Comparison of ENCODE assay signal across 13 cellular contexts in genomic region chr19:38268539-38268938, GRCh38. TPM values are rescaled to one million over a fixed set of nuclear protein-coding genes. Genes with fewer than 3 reads are reported as not detected.
DNase-seq lines count a peak whose midpoint lies in the region; ATAC-seq, FAIRE-seq and TF ChIP-seq lines count a peak whose summit lies in the region.
"Had no signal": no experiment of that assay in that cellular context is flagged by ENCODE, and none has a peak within 500 bp of the region (broad histone marks: within the 10 kb centered on the region; RNA-seq: fewer than 3 reads in every experiment).

No MANE protein-coding gene starts in this region.

- POLR2A ChIA-PET in IMR-90 (lab: Charles Lee; ENCODE audit: unreplicated experiment): no interaction called here

- no peak overlapping the region for H2BK5ac ChIP-seq in IMR-90 (ENCODE audit: low read depth, low read length, poor library complexity, severe bottlenecking)

- no peaks in the 10 kb centered on the region for H3K9me3 ChIP-seq in IMR-90 (ENCODE audit: control insufficient read depth, insufficient read depth, low read length)
- no peaks in the 10 kb centered on the region for H3K9me3 ChIP-seq in ascending aorta
- no peaks in the 10 kb centered on the region for H3K9me3 ChIP-seq in kidney (ENCODE audit: control insufficient read depth in 1 of 2, low read length in 2 of 2)
- H3K9me3 ChIP-seq in thoracic aorta: no peaks in the 10 kb centered on the region

- H3K4ac ChIP-seq in IMR-90 (ENCODE audit: low read depth, low read length): 0 out of 2 replicates have a peak overlapping the region, but pooled peaks have one; percentile 53

- peak overlapping the region; percentile 52 for H2AFZ ChIP-seq in IMR-90 (replicated peaks; ENCODE audit: low read length, poor library complexity)

- H3K56ac ChIP-seq in IMR-90 (ENCODE audit: extremely low read depth, insufficient read depth, low read length): no peak overlapping the region

- no peak overlapping the region for H4K5ac ChIP-seq in IMR-90 (ENCODE audit: low read depth, low read length)

- intact Hi-C loops in IMR-90 (cut with micrococcal nuclease) (no loop called here), ascending aorta (cut with DNase I) (no loop called here), kidney (cut with DNase I) (no loop called here)

- H3K4me1 ChIP-seq in IMR-90 (ENCODE audit: control insufficient read depth, insufficient read depth, low read length) (peaks cover 21% of the 10 kb centered on the region), ascending aorta (peaks cover 7 to 51% of the 10 kb centered on the region in 2 donors), kidney (ENCODE audit: control insufficient read depth in 1 of 2, insufficient read depth in 1 of 2, low read depth in 1 of 2, low read length in 2 of 2) (peaks cover 32 to 47% of the 10 kb centered on the region in 2 donors), thoracic aorta (ENCODE audit: control insufficient read depth in 1 of 2, low read depth in 2 of 2) (peaks cover 36 to 73% of the 10 kb centered on the region in 2 donors)

- H3K27me3 ChIP-seq in IMR-90 (ENCODE audit: control insufficient read depth, insufficient read depth, low read length) (no peaks in the 10 kb centered on the region; the same call in 1 of the 2 replicates), ascending aorta (no peaks in the 10 kb centered on the region), thoracic aorta (replicated peaks; ENCODE audit: insufficient read depth) (no peaks in the 10 kb centered on the region)

- in situ Hi-C loops in IMR-90 (cut with MboI; ENCODE audit: low sequenced_read_pairs): no loop called here

- peaks cover 19% of the 10 kb centered on the region for H3K9me1 ChIP-seq in IMR-90 (ENCODE audit: insufficient read depth, low read length)

- DNase-seq in IMR-90: no peak
- DNase-seq in ascending aorta (ENCODE audit: low spot score in 2 of 2): no peak
- DNase-seq in kidney: no peak
- no peak for DNase-seq in thoracic aorta (ENCODE audit: low spot score)
- DNase-seq in GM03348 (ENCODE audit: low spot score): no peak
- no peak for DNase-seq in AG08395 (ENCODE audit: low spot score)
- no peak for DNase-seq in dedifferentiated amniotic fluid mesenchymal stem cell (ENCODE audit: extremely low spot score)
- DNase-seq: activated naive CD8-positive, alpha-beta T cell treated with anti-CD3 and anti-CD28 coated beads, Interleukin-2, amount 10 ng/mL, durations not matched to agents 7 days and 5 days; CD8-positive, alpha-beta T cell; GDM1; posterior cingulate gyrus had no signal

- 88% methylated on average over 1 of the region's 8 CpGs; no CpG with 5 or more reads in 1 of the 2 experiments for WGBS in IMR-90 (ENCODE audit: extremely low coverage in 2 of 2, insufficient read length in 1 of 2), 2 experiments

- H3K4me2 ChIP-seq in IMR-90 (ENCODE audit: low read depth, low read length): no peak overlapping the region

- no peak for FAIRE-seq in kidney (lab: Jason Lieb, UNC)
- FAIRE-seq: GM19239 had no signal

- no peak overlapping the region; the same call in 1 of the 2 replicates for H3K14ac ChIP-seq in IMR-90 (replicated peaks; ENCODE audit: low read depth, low read length)

- dilution Hi-C loops in IMR-90 (cut with HindIII; ENCODE audit: low sequenced_read_pairs, unreplicated experiment): no loop called here

- TF ChIP-seq POLR2A in IMR-90 (IDR thresholded peaks at IDR 0.05; ENCODE audit: low read depth, low read length): no peak

- ATAC-seq in IMR-90 (ENCODE audit: low read depth) (no peak), thoracic aorta (ENCODE audit: insufficient number of reproducible peaks, low FRiP score, low read depth) (no peak)
- ATAC-seq: CD8-positive, alpha-beta T cell had no signal

- no peaks in the 10 kb centered on the region for H4K20me1 ChIP-seq in IMR-90 (ENCODE audit: insufficient read depth, low read length)

- H2BK20ac ChIP-seq in IMR-90 (ENCODE audit: low read depth, low read length): no peak overlapping the region

- no peak for TF ChIP-seq CTCF in IMR-90 (conservative IDR thresholded peaks at IDR 0.05; ENCODE audit: low read depth, low read length)
- no peak for TF ChIP-seq CTCF in ascending aorta (IDR thresholded peaks at IDR 0.05)
- TF ChIP-seq CTCF in kidney (IDR thresholded peaks at IDR 0.05; ENCODE audit: borderline replicate concordance, extremely low read depth, insufficient read depth): no peak
- TF ChIP-seq CTCF in thoracic aorta (IDR thresholded peaks at IDR 0.05): no peak

- H4K91ac ChIP-seq in IMR-90 (ENCODE audit: insufficient read depth, low read depth, low read length): no peak overlapping the region; the same call in 1 of the 2 replicates

- BruUV-seq in IMR-90 (replicated peaks; lab: Mats Ljungman, UMichigan): no TSS peak

- no peak overlapping the region for H4K8ac ChIP-seq in IMR-90 (ENCODE audit: low read depth in 2 of 2, low read length in 2 of 2)

- H3K79me1 ChIP-seq in IMR-90 (ENCODE audit: low read depth in 1 of 2, low read length in 2 of 2): no peaks in the 10 kb centered on the region

- H3K9ac ChIP-seq in IMR-90 (ENCODE audit: low read depth, low read length): no peak overlapping the region
- peak overlapping the region in 1 of 2 donors; percentile 75 for H3K9ac ChIP-seq in kidney (ENCODE audit: low read length in 2 of 2)

- CTCF ChIA-PET in IMR-90 (lab: Yijun Ruan, JAX): no interaction called here

- H3K27ac ChIP-seq in IMR-90 (ENCODE audit: insufficient read depth, low read length): no peak overlapping the region
- peak overlapping the region; percentile 98 for H3K27ac ChIP-seq in ascending aorta
- H3K27ac ChIP-seq in kidney (ENCODE audit: low read depth in 2 of 2, low read length in 2 of 2): peak overlapping the region; percentile 65 to 94
- H3K27ac ChIP-seq in thoracic aorta: peak overlapping the region; percentile 99 to 100

- no peak overlapping the region for H2BK15ac ChIP-seq in IMR-90 (ENCODE audit: low read depth, low read length)

- 0 out of 2 replicates have a peak overlapping the region, but pooled peaks have one; percentile 22 for H2BK120ac ChIP-seq in IMR-90 (ENCODE audit: low read depth, low read length)

- no peak overlapping the region for H2AK9ac ChIP-seq in IMR-90 (replicated peaks; ENCODE audit: low read depth, low read length, poor library complexity)

- H2AK5ac ChIP-seq in IMR-90 (ENCODE audit: low read depth, low read length): peak overlapping the region; percentile 79

- H3K36me3 ChIP-seq in IMR-90 (ENCODE audit: control insufficient read depth, insufficient read depth, low read length) (no peaks in the 10 kb centered on the region), ascending aorta (no peaks in the 10 kb centered on the region), kidney (ENCODE audit: control insufficient read depth in 1 of 2, insufficient read depth in 2 of 2, low read length in 2 of 2) (no peaks in the 10 kb centered on the region), thoracic aorta (no peaks in the 10 kb centered on the region)

- no peak overlapping the region for H3K23ac ChIP-seq in IMR-90 (ENCODE audit: low read depth, low read length)

- TF ChIP-seq RAD21 in IMR-90 (IDR thresholded peaks at IDR 0.05; ENCODE audit: low read length): no peak

- no peak overlapping the region for H3K18ac ChIP-seq in IMR-90 (ENCODE audit: low read depth, low read length)

- H3K4me3 ChIP-seq in IMR-90 (ENCODE audit: insufficient read depth, low read depth, low read length): no peak overlapping the region
- H3K4me3 ChIP-seq in ascending aorta: peak overlapping the region; percentile 34 to 76
- peak overlapping the region in 1 of 2 donors; percentile 79 for H3K4me3 ChIP-seq in kidney (ENCODE audit: low read length in 2 of 2)
- peak overlapping the region; percentile 83 for H3K4me3 ChIP-seq in thoracic aorta

TF ChIP-seq in IMR-90, 13 proteins besides CTCF, POLR2A, EP300 and RAD21 (continues in another document):
- TF ChIP-seq RCOR1 (IDR thresholded peaks at IDR 0.05; ENCODE audit: insufficient replicate concordance, low read length): no peak
- TF ChIP-seq MAZ (IDR thresholded peaks at IDR 0.05; ENCODE audit: borderline replicate concordance, low read depth, low read length): no peak
- TF ChIP-seq CEBPB (IDR thresholded peaks at IDR 0.05; ENCODE audit: low read depth, low read length): no peak

RNA-seq across cellular contexts. Expression of gene SPINT2, which starts 4.2 kb away (rescaled TPM):
- total RNA-seq in IMR-90 (2012; rRNA removed): 0.28 and 0.54 TPM in 2 replicates
- polyA plus RNA-seq in IMR-90 (2012; rRNA removed): 1.2 and 2.2 TPM in 2 replicates
- polyA plus RNA-seq in IMR-90 (2012; cell fraction: cytosol; rRNA removed): 1.2 and 1.8 TPM in 2 replicates
- polyA plus RNA-seq in IMR-90 (2012; cell fraction: nucleus; rRNA removed; ENCODE audit: low replicate concordance): 1.2 and 1.3 TPM in 2 replicates
- 193 TPM for total RNA-seq in ascending aorta
- 381 TPM for total RNA-seq in kidney
- polyA plus RNA-seq in kidney (ENCODE audit: insufficient read depth, low read depth, low replicate concordance): 425 TPM
- 100 to 1,000 TPM; 218 to 480 TPM for total RNA-seq in thoracic aorta

RNA-seq across cellular contexts. Expression of gene PPP1R14A, which starts 12.4 kb away (rescaled TPM):
- total RNA-seq in IMR-90 (2012; rRNA removed) (not detected in 2 replicates), ascending aorta (1,072 TPM), kidney (66.0 TPM), thoracic aorta (100 to 1,000 TPM; 618 to 908 TPM)
- polyA plus RNA-seq in IMR-90 (2012; rRNA removed) (0.84 and 2.0 TPM in 2 replicates), kidney (ENCODE audit: insufficient read depth, low read depth, low replicate concordance) (69.9 TPM)
- polyA plus RNA-seq in IMR-90 (2012; cell fraction: cytosol; rRNA removed): 5.4 and 10.2 TPM in 2 replicates
- 2.1 and 3.5 TPM in 2 replicates for polyA plus RNA-seq in IMR-90 (2012; cell fraction: nucleus; rRNA removed; ENCODE audit: low replicate concordance)
- total RNA-seq: activated naive CD8-positive, alpha-beta T cell treated with anti-CD3 and anti-CD28 coated beads, Interleukin-2, amount 10 ng/mL, durations not matched to agents 7 days and 5 days; CD8-positive, alpha-beta T cell; LHCN-M2 had no signal

RNA-seq across cellular contexts. Expression of gene C19orf33, which starts 35.5 kb away (rescaled TPM):
- total RNA-seq in IMR-90 (2012; rRNA removed) (1.4 TPM in 1 of 2 replicates, not detected in the other), ascending aorta (not detected), kidney (43.9 TPM), thoracic aorta (1 to 10 TPM in 1 of 2 donors, not detected in 1; 6.7 TPM)
- polyA plus RNA-seq in IMR-90 (2012; rRNA removed) (0.80 and 0.96 TPM in 2 replicates), kidney (ENCODE audit: insufficient read depth, low read depth, low replicate concordance) (40.3 TPM)
- 0.44 and 3.1 TPM in 2 replicates for polyA plus RNA-seq in IMR-90 (2012; cell fraction: cytosol; rRNA removed)
- not detected in 2 replicates for polyA plus RNA-seq in IMR-90 (2012; cell fraction: nucleus; rRNA removed; ENCODE audit: low replicate concordance)
- total RNA-seq: activated naive CD8-positive, alpha-beta T cell treated with anti-CD3 and anti-CD28 coated beads, Interleukin-2, amount 10 ng/mL, durations not matched to agents 7 days and 5 days; CD8-positive, alpha-beta T cell; LHCN-M2 had no signal

RNA-seq across cellular contexts. Expression of gene DPF1, which starts 44.5 kb away (rescaled TPM):
- total RNA-seq in IMR-90 (2012; rRNA removed) (3.2 and 4.2 TPM in 2 replicates), ascending aorta (not detected), kidney (not detected), thoracic aorta (1 to 10 TPM in 1 of 2 donors, under 1 TPM in 1; 0.85 to 1.2 TPM)
- polyA plus RNA-seq in IMR-90 (2012; rRNA removed) (5.5 and 6.3 TPM in 2 replicates), kidney (ENCODE audit: insufficient read depth, low read depth, low replicate concordance) (not detected)
- 3.5 and 3.9 TPM in 2 replicates for polyA plus RNA-seq in IMR-90 (2012; cell fraction: cytosol; rRNA removed)
- polyA plus RNA-seq in IMR-90 (2012; cell fraction: nucleus; rRNA removed; ENCODE audit: low replicate concordance): 9.4 and 15.8 TPM in 2 replicates
- total RNA-seq: CD8-positive, alpha-beta T cell had no signal

RNA-seq across cellular contexts. Expression of gene YIF1B, which starts 47.2 kb away (rescaled TPM):
- total RNA-seq in IMR-90 (2012; rRNA removed): 72.2 and 78.9 TPM in 2 replicates
- polyA plus RNA-seq in IMR-90 (2012; rRNA removed): 162 and 165 TPM in 2 replicates
- polyA plus RNA-seq in IMR-90 (2012; cell fraction: cytosol; rRNA removed): 95.0 and 225 TPM in 2 replicates
- polyA plus RNA-seq in IMR-90 (2012; cell fraction: nucleus; rRNA removed; ENCODE audit: low replicate concordance): 92.8 and 241 TPM in 2 replicates
- total RNA-seq in ascending aorta: 24.7 TPM
- 30.3 TPM for total RNA-seq in kidney
- polyA plus RNA-seq in kidney (ENCODE audit: insufficient read depth, low read depth, low replicate concordance): 62.7 TPM
- total RNA-seq in thoracic aorta: 10 to 100 TPM; 14.9 to 31.0 TPM

Comparison
In these comparisons a context has a peak if more than half of its experiments do, and no peak if none do; other contexts are left out.
1. RNA of gene SPINT2, which starts 4.2 kb away (total RNA-seq): 218 to 480 TPM in thoracic aorta, 381 TPM in kidney (single experiment) and 193 TPM in ascending aorta (single experiment); 0.28 to 0.54 TPM in IMR-90; every median in the first group is over 100 times any median in the second.
2. RNA of gene PPP1R14A, which starts 12.4 kb away (total RNA-seq): 1,072 TPM in ascending aorta (single experiment), 618 to 908 TPM in thoracic aorta and 66.0 TPM in kidney (single experiment); not detected in IMR-90; every median in the first group is over 10 times any median in the second.